Comparison of ENCODE assay signal across 14 cellular contexts in genomic region chr17:19244357-19244756, GRCh38. TPM values are rescaled to one million over a fixed set of nuclear protein-coding genes. Genes with fewer than 3 reads are reported as not detected.
DNase-seq lines count a peak whose midpoint lies in the region; ATAC-seq and TF ChIP-seq lines count a peak whose summit lies in the region.
"Had no signal": no experiment of that assay in that cellular context is flagged by ENCODE, and none has a peak within 500 bp of the region (broad histone marks: within the 10 kb centered on the region; RNA-seq: fewer than 3 reads in every experiment).

No MANE protein-coding gene starts in this region.

- no peak overlapping the region for H3K14ac ChIP-seq in trophoblast cell (ENCODE audit: low read length)

- no peak overlapping the region for H3K4me3 ChIP-seq in right cardiac atrium (ENCODE audit: low read length)
- no peak overlapping the region for H3K4me3 ChIP-seq in trophoblast cell (ENCODE audit: low read depth, low read length)
- H3K4me3 ChIP-seq: BLaER1 treated with 17β-estradiol and CSF1 and Interleukin-3, amounts not matched to agents 10 nM and 100 nM had no signal

- H2BK12ac ChIP-seq in trophoblast cell (ENCODE audit: low read length), result no peak overlapping the region

- no peak overlapping the region for H2BK120ac ChIP-seq in trophoblast cell (ENCODE audit: insufficient read depth, low read length, poor library complexity)

- H3K4ac ChIP-seq in trophoblast cell (ENCODE audit: low read depth, low read length), result peak overlapping the region; percentile 97

- H2BK5ac ChIP-seq in trophoblast cell (ENCODE audit: low read depth, low read length, poor library complexity), result no peak overlapping the region

- H3K36me3 ChIP-seq in trophoblast cell (ENCODE audit: control insufficient read depth in 1 of 2, insufficient read depth in 2 of 2, low read length in 2 of 2), result peaks cover 2 to 3% of the 10 kb centered on the region in 2 experiments
- H3K36me3 ChIP-seq: BLaER1 treated with 17β-estradiol and CSF1 and Interleukin-3, amounts not matched to agents 10 nM and 100 nM had no signal

- H2AFZ ChIP-seq in trophoblast cell (ENCODE audit: insufficient read depth, low read length, poor library complexity), result no peak overlapping the region

- no peak overlapping the region for H3K23ac ChIP-seq in trophoblast cell (ENCODE audit: low read length)

- ATAC-seq in left ventricle myocardium superior (no peak), right cardiac atrium (no peak), GM21367 (IDR thresholded peaks at IDR 0.05; ENCODE audit: unreplicated experiment) (no peak)

- H3K9ac ChIP-seq in trophoblast cell (ENCODE audit: low read length), result no peak overlapping the region
- H3K9ac ChIP-seq: BLaER1 treated with 17β-estradiol and CSF1 and Interleukin-3, amounts not matched to agents 10 nM and 100 nM had no signal

- no peak overlapping the region for H4K12ac ChIP-seq in trophoblast cell (ENCODE audit: low read depth, low read length)

- no peak overlapping the region for H3K18ac ChIP-seq in trophoblast cell (ENCODE audit: low read length)

- no peak overlapping the region for H4K91ac ChIP-seq in trophoblast cell (ENCODE audit: low read depth, low read length)

- WGBS in right cardiac atrium, result 84% methylated on average over 8 of the region's 8 CpGs
- no CpG with 5 or more reads among the region's 8 CpGs for WGBS in trophoblast cell (ENCODE audit: extremely low coverage, insufficient coverage, insufficient read length)

- intact Hi-C loops in left ventricle myocardium superior (cut with micrococcal nuclease), result no loop called here
- intact Hi-C loops in right cardiac atrium (cut with DNase I), result no loop called here

- no peak overlapping the region for H3K4me2 ChIP-seq in trophoblast cell (ENCODE audit: low read length)
- H3K4me2 ChIP-seq: BLaER1 treated with 17β-estradiol and CSF1 and Interleukin-3, amounts not matched to agents 10 nM and 100 nM had no signal

- H3K9me3 ChIP-seq in right cardiac atrium (ENCODE audit: control insufficient read depth, low read length) (no peaks in the 10 kb centered on the region), trophoblast cell (ENCODE audit: insufficient read depth, low read depth, low read length) (no peaks in the 10 kb centered on the region)
- H3K9me3 ChIP-seq: BLaER1 treated with 17β-estradiol and CSF1 and Interleukin-3, amounts not matched to agents 10 nM and 100 nM had no signal

- DNase-seq in left ventricle myocardium superior, result peak; percentile 23
- no peak for DNase-seq in right cardiac atrium
- DNase-seq in trophoblast cell, result no peak
- DNase-seq in DMS 273 treated with DMSO at 0.1 percent for 48 hours (lab: John Stamatoyannopoulos, UW), result no peak
- DNase-seq in GF-D8 (lab: John Stamatoyannopoulos, UW), result no peak
- DNase-seq: ACHN; Calu3; CD4-positive, alpha-beta T cell; DMS79; GOT3; H9 had no signal

- peaks cover 20% of the 10 kb centered on the region for H3K4me1 ChIP-seq in right cardiac atrium (ENCODE audit: control insufficient read depth, insufficient read depth, low read length)
- H3K4me1 ChIP-seq in trophoblast cell (ENCODE audit: control insufficient read depth in 1 of 2, insufficient read depth in 2 of 2, low read length in 2 of 2), result peaks cover 21 to 25% of the 10 kb centered on the region in 2 experiments

- TF ChIP-seq CTCF in VCaP (conservative IDR thresholded peaks at IDR 0.05), result no peak

- no peaks in the 10 kb centered on the region for H3K27me3 ChIP-seq in right cardiac atrium (ENCODE audit: control insufficient read depth, insufficient read depth)
- no peaks in the 10 kb centered on the region for H3K27me3 ChIP-seq in trophoblast cell (ENCODE audit: insufficient read depth, low read length)

- no peak overlapping the region for H2AK5ac ChIP-seq in trophoblast cell (ENCODE audit: low read length)

- H4K8ac ChIP-seq in trophoblast cell (ENCODE audit: low read depth, low read length), result no peak overlapping the region

- peaks cover 14% of the 10 kb centered on the region for H3K79me2 ChIP-seq in trophoblast cell (ENCODE audit: control insufficient read depth, insufficient read depth, low read length, poor library complexity)

- H3K79me1 ChIP-seq in trophoblast cell (ENCODE audit: low read length), result peaks cover 1% of the 10 kb centered on the region

- H3K27ac ChIP-seq in right cardiac atrium (ENCODE audit: low read length), result no peak overlapping the region
- peak overlapping the region; percentile 95 for H3K27ac ChIP-seq in VCaP
- H3K27ac ChIP-seq in trophoblast cell (ENCODE audit: low read depth, low read length), result no peak overlapping the region
- H3K27ac ChIP-seq: BLaER1 treated with 17β-estradiol and CSF1 and Interleukin-3, amounts not matched to agents 10 nM and 100 nM had no signal

RNA-seq across cellular contexts. Expression of gene EPN2, which starts 7.2 kb away (rescaled TPM):
- total RNA-seq in left ventricle myocardium superior (94.5 TPM), right cardiac atrium (100 to 1,000 TPM in 3 of 4 donors, 10 to 100 TPM in 1; 83.3 to 138 (median 121) TPM)
- polyA plus RNA-seq in right cardiac atrium, result 50.2 TPM
- polyA plus RNA-seq in trophoblast cell (2013), result 59.0 and 60.9 TPM in 2 replicates
